1 cellular context compared by ENCODE assay signal in genomic region chr12:128852885-128853284, GRCh38.
TF ChIP-seq lines count a peak whose summit lies in the region.

No MANE protein-coding gene starts in this region.

TF ChIP-seq in GM12878, 131 proteins besides CTCF, POLR2A, EP300 and RAD21:
- TF ChIP-seq E4F1 (IDR thresholded peaks at IDR 0.05; ENCODE audit: borderline replicate concordance, partially characterized antibody) (no peak), PAX8 (IDR thresholded peaks at IDR 0.05) (no peak), HDGF (IDR thresholded peaks at IDR 0.05) (0 out of 2 replicates have a peak, but pooled peaks have one; percentile 20), RUNX3 (IDR thresholded peaks at IDR 0.05; ENCODE audit: low read length) (peak; percentile 37; the same call in 1 of the 2 replicates), GATAD2B (conservative IDR thresholded peaks at IDR 0.05; ENCODE audit: low read depth) (peak; percentile 48; the same call in 1 of the 2 replicates), DPF2 (IDR thresholded peaks at IDR 0.05) (0 out of 2 replicates have a peak, but pooled peaks have one; percentile 1), MEF2B (IDR thresholded peaks at IDR 0.05; ENCODE audit: partially characterized antibody, poor library complexity, severe bottlenecking) (peak; percentile 36)
